In genomic region chr17:81666342-81667191, GRCh38 we compare ENCODE assay signal across 1 cellular context.
TF ChIP-seq lines count a peak whose summit lies in the region.

Gene CCDC137 (plus strand): TSS chr17:81666737. CDS start chr17:81666767, 30 bp downstream.
Gene OXLD1 (minus strand): TSS chr17:81666605. CDS start chr17:81666577, 28 bp downstream.

TF ChIP-seq in GM12878, 131 proteins besides CTCF, POLR2A, EP300 and RAD21 (continued from another document and continues in another):
- TF ChIP-seq CEBPZ (IDR thresholded peaks at IDR 0.05; ENCODE audit: low read depth, low read length) (peak; percentile 48; the same call in 1 of the 2 replicates), ZBTB33 (IDR thresholded peaks at IDR 0.05) (no peak), NKRF (conservative IDR thresholded peaks at IDR 0.05) (peak; percentile 79), SPI1 (IDR thresholded peaks at IDR 0.05; ENCODE audit: borderline replicate concordance, insufficient read depth, low read depth, low read length) (peak; percentile 91), ATF3 (IDR thresholded peaks at IDR 0.05; ENCODE audit: borderline replicate concordance, extremely low read depth, low read depth, low read length) (no peak), NBN (IDR thresholded peaks at IDR 0.05) (no peak), RFX5 (IDR thresholded peaks at IDR 0.05; ENCODE audit: low read depth, low read length) (no peak), HCFC1 (IDR thresholded peaks at IDR 0.05; ENCODE audit: low read length) (peak; percentile 65), ZBTB11 (CRISPR knock-in tag; IDR thresholded peaks at IDR 0.05) (no peak), JUNB (IDR thresholded peaks at IDR 0.05) (no peak), TARDBP (IDR thresholded peaks at IDR 0.05; ENCODE audit: borderline replicate concordance) (no peak), GATAD2B (conservative IDR thresholded peaks at IDR 0.05; ENCODE audit: low read depth) (peak; percentile 98), CEBPB (IDR thresholded peaks at IDR 0.05; ENCODE audit: borderline replicate concordance in 1 of 2, low read depth in 2 of 2, low read length in 2 of 2) (no peak), BCLAF1 (IDR thresholded peaks at IDR 0.05) (no peak), PRDM15 (CRISPR knock-in tag; IDR thresholded peaks at IDR 0.05) (no peak), ELK1 (IDR thresholded peaks at IDR 0.05; ENCODE audit: low read depth, low read length) (peak; percentile 88), NR2C1 (IDR thresholded peaks at IDR 0.05) (peak; percentile 76), HDGF (IDR thresholded peaks at IDR 0.05) (no peak), STAT3 (IDR thresholded peaks at IDR 0.05; ENCODE audit: low read depth, low read length) (no peak), HSF1 (IDR thresholded peaks at IDR 0.05; ENCODE audit: low read depth, low read length) (no peak), SIN3A (IDR thresholded peaks at IDR 0.05; ENCODE audit: low read depth, low read length) (0 out of 2 replicates have a peak, but pooled peaks have one; percentile 67), SIX5 (IDR thresholded peaks at IDR 0.05; ENCODE audit: low read depth, low read length, severe bottlenecking) (peak; percentile 43), BRCA1 (IDR thresholded peaks at IDR 0.05; ENCODE audit: low read depth, low read length) (no peak), EED (IDR thresholded peaks at IDR 0.05; ENCODE audit: low read depth) (no peak), RUNX3 (IDR thresholded peaks at IDR 0.05; ENCODE audit: low read length) (peak; percentile 42), USF2 (IDR thresholded peaks at IDR 0.05; ENCODE audit: borderline replicate concordance, low read depth, low read length) (no peak), ZNF207 (IDR thresholded peaks at IDR 0.05; ENCODE audit: borderline replicate concordance) (0 out of 2 replicates have a peak, but pooled peaks have one; percentile 62), BMI1 (IDR thresholded peaks at IDR 0.05; ENCODE audit: borderline replicate concordance) (no peak), KAT2A (conservative IDR thresholded peaks at IDR 0.05; ENCODE audit: control insufficient read depth, low read depth, low read length) (no peak)
